Comparison of ENCODE assay signal across 16 cellular contexts in genomic region chr2:41910126-41910525, GRCh38.
DNase-seq lines count a peak whose midpoint lies in the region; ATAC-seq and TF ChIP-seq lines count a peak whose summit lies in the region.
"Had no signal": no experiment of that assay in that cellular context is flagged by ENCODE, and none has a peak within 500 bp of the region (broad histone marks: within the 10 kb centered on the region; RNA-seq: fewer than 3 reads in every experiment).

No MANE protein-coding gene starts in this region.

- peaks cover 59% of the 10 kb centered on the region for H3K27me3 Mint-ChIP-seq in stimulated activated naive CD8-positive, alpha-beta T cell treated with anti-CD3 and anti-CD28 coated beads, Interleukin-15, amount 100 ng/mL, for 72 hours

- peak; percentile 43 for ATAC-seq in stimulated activated naive CD8-positive, alpha-beta T cell treated with anti-CD3 and anti-CD28 coated beads, Interleukin-15, amount 100 ng/mL, for 72 hours
- ATAC-seq in stimulated activated naive CD8-positive, alpha-beta T cell treated with anti-CD3 and anti-CD28 coated beads, Interleukin-15, Interleukin-2, amounts not matched to agents 100 U/mL and 50 U/mL, for 24 hours = no peak
- ATAC-seq in Panc1 (peak; percentile 60; the same call in 1 of the 2 replicates), esophagus mucosa (no peak), GM18502 (IDR thresholded peaks at IDR 0.05; ENCODE audit: poor library complexity, unreplicated experiment) (no peak)
- ATAC-seq: body of pancreas had no signal

- H3K9me3 Mint-ChIP-seq in stimulated activated naive CD8-positive, alpha-beta T cell treated with anti-CD3 and anti-CD28 coated beads, Interleukin-15, amount 100 ng/mL, for 72 hours = no peaks in the 10 kb centered on the region
- H3K9me3 Mint-ChIP-seq: CD8-positive, alpha-beta memory T cell had no signal

- peaks cover 6% of the 10 kb centered on the region; the same call in 1 of the 2 replicates for H3K27me3 ChIP-seq in Panc1 (ENCODE audit: control insufficient read depth, insufficient read depth, low read length)
- H3K27me3 ChIP-seq: body of pancreas had no signal

- no peak overlapping the region for H3K4me3 Mint-ChIP-seq in stimulated activated naive CD8-positive, alpha-beta T cell treated with anti-CD3 and anti-CD28 coated beads, Interleukin-15, amount 100 ng/mL, for 72 hours
- H3K4me3 Mint-ChIP-seq: CD8-positive, alpha-beta memory T cell had no signal

- CTCF ChIA-PET in Panc1 (lab: Charles Lee) = no interaction called here

- H3K27ac Mint-ChIP-seq in stimulated activated naive CD8-positive, alpha-beta T cell treated with anti-CD3 and anti-CD28 coated beads, Interleukin-15, amount 100 ng/mL, for 72 hours = no peak overlapping the region

- no peaks in the 10 kb centered on the region for H3K4me1 ChIP-seq in Panc1 (ENCODE audit: control insufficient read depth, insufficient read depth, low read length)
- H3K4me1 ChIP-seq: body of pancreas had no signal

- H3K27ac ChIP-seq in Panc1 (ENCODE audit: low read length) = no peak overlapping the region
- H3K27ac ChIP-seq: body of pancreas had no signal

- no peaks in the 10 kb centered on the region for H3K9me3 ChIP-seq in Panc1 (ENCODE audit: control insufficient read depth, insufficient read depth, low read depth, low read length)
- H3K9me3 ChIP-seq: body of pancreas had no signal

- no peak for TF ChIP-seq CTCF in Panc1 (IDR thresholded peaks at IDR 0.05)

- no TSS peak for BruUV-seq in Panc1 (replicated peaks; lab: Mats Ljungman, UMichigan)

- in situ Hi-C loops in Panc1 (cut with HindIII; ENCODE audit: low pct_unique_long_range_greater_than_20kb, low sequenced_read_pairs) = no loop called here

- no peak overlapping the region for H3K4me3 ChIP-seq in Panc1 (ENCODE audit: low read depth in 2 of 2, low read length in 2 of 2)
- H3K4me3 ChIP-seq: body of pancreas, smooth muscle cell had no signal

- no peak for DNase-seq in stimulated activated naive CD8-positive, alpha-beta T cell treated with anti-CD3 and anti-CD28 coated beads, Interleukin-15, amount 100 ng/mL, for 72 hours
- no peak for DNase-seq in stimulated activated naive CD8-positive, alpha-beta T cell treated with anti-CD3 and anti-CD28 coated beads, Interleukin-15, Interleukin-2, amounts not matched to agents 100 U/mL and 50 U/mL, for 24 hours
- DNase-seq in Panc1 (ENCODE audit: low read depth, low spot score) = no peak
- peak; percentile 78 for DNase-seq in iris pigment epithelial cell (ENCODE audit: low read depth)
- no peak for DNase-seq in OCI-M1 (lab: John Stamatoyannopoulos, UW)
- no peak for DNase-seq in T-helper 2 cell
- DNase-seq: activated naive CD4-positive, alpha-beta T cell treated with Interleukin-2 at 50 U/mL for 16 hours; body of pancreas; CD8-positive, alpha-beta memory T cell; hippocampal formation; MM.1S; NCI-H187 treated with DMSO at 0.1 percent for 48 hours; NCI-H526 had no signal

- H3K36me3 ChIP-seq in Panc1 (ENCODE audit: control insufficient read depth, insufficient read depth, low read length) = no peaks in the 10 kb centered on the region

- POLR2A ChIA-PET in Panc1 (lab: Charles Lee) = no interaction called here

- intact Hi-C loops in Panc1 (cut with micrococcal nuclease; ENCODE audit: unreplicated experiment) = no loop called here

- H3K4me1 Mint-ChIP-seq in stimulated activated naive CD8-positive, alpha-beta T cell treated with anti-CD3 and anti-CD28 coated beads, Interleukin-15, amount 100 ng/mL, for 72 hours = no peaks in the 10 kb centered on the region

Comparison
In these comparisons a context has a peak if more than half of its experiments do, and no peak if none do; other contexts are left out.
1. ATAC-seq: peak in stimulated activated naive CD8-positive, alpha-beta T cell treated with anti-CD3 and anti-CD28 coated beads, Interleukin-15, amount 100 ng/mL, for 72 hours (single experiment) and Panc1 (single experiment); none in stimulated activated naive CD8-positive, alpha-beta T cell treated with anti-CD3 and anti-CD28 coated beads, Interleukin-15, Interleukin-2, amounts not matched to agents 100 U/mL and 50 U/mL, for 24 hours (single experiment), esophagus mucosa (single experiment) and GM18502 (single experiment).